ENCODE assay signal across 1 cellular context in the genomic region with DNA sequence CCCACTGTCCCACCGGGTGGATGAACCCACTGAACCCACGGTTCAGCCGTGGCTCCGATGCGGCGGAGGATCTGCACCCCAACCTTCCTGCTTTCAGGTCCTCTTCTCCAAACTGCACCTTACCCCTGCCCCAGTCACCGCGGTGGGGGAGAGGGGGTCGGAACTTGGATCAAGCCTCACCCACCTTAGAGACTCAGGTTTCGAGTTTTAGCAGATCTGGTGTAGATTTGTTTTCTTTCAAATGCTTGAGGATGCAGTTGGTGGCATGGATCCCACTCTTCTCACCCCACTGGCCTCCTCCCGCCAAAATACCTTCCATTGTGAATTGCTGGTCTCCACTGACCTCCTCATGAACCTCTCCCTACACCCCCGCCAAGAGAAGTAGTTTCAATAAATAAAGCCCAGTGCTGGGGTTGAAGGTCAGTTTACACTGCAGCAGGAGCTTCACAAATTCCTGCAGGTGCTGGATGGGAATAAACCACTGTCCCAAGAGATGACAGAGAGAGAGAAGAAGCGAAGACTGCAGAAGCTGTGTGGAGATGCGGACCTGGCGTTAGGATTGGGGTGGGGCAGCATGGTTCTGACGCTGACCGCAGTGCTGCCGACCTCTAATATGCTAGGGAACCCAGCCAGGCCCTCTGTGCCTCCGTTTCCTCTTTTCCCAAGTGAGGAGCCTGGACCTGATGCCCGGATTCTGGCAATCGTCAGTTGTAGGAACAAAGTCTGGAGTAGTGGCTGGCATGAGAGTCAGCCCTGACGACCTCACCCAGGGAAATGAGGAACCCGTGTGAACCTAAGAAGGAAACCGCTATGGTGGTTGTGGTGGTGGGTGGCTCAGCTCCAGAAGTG.
TF ChIP-seq lines count a peak whose summit lies in the region.

No MANE protein-coding gene starts in this region.

TF ChIP-seq in HepG2, 621 proteins besides CTCF, POLR2A, EP300 and RAD21 (continued from another document and continues in another):
- TF ChIP-seq, protein P1, sequence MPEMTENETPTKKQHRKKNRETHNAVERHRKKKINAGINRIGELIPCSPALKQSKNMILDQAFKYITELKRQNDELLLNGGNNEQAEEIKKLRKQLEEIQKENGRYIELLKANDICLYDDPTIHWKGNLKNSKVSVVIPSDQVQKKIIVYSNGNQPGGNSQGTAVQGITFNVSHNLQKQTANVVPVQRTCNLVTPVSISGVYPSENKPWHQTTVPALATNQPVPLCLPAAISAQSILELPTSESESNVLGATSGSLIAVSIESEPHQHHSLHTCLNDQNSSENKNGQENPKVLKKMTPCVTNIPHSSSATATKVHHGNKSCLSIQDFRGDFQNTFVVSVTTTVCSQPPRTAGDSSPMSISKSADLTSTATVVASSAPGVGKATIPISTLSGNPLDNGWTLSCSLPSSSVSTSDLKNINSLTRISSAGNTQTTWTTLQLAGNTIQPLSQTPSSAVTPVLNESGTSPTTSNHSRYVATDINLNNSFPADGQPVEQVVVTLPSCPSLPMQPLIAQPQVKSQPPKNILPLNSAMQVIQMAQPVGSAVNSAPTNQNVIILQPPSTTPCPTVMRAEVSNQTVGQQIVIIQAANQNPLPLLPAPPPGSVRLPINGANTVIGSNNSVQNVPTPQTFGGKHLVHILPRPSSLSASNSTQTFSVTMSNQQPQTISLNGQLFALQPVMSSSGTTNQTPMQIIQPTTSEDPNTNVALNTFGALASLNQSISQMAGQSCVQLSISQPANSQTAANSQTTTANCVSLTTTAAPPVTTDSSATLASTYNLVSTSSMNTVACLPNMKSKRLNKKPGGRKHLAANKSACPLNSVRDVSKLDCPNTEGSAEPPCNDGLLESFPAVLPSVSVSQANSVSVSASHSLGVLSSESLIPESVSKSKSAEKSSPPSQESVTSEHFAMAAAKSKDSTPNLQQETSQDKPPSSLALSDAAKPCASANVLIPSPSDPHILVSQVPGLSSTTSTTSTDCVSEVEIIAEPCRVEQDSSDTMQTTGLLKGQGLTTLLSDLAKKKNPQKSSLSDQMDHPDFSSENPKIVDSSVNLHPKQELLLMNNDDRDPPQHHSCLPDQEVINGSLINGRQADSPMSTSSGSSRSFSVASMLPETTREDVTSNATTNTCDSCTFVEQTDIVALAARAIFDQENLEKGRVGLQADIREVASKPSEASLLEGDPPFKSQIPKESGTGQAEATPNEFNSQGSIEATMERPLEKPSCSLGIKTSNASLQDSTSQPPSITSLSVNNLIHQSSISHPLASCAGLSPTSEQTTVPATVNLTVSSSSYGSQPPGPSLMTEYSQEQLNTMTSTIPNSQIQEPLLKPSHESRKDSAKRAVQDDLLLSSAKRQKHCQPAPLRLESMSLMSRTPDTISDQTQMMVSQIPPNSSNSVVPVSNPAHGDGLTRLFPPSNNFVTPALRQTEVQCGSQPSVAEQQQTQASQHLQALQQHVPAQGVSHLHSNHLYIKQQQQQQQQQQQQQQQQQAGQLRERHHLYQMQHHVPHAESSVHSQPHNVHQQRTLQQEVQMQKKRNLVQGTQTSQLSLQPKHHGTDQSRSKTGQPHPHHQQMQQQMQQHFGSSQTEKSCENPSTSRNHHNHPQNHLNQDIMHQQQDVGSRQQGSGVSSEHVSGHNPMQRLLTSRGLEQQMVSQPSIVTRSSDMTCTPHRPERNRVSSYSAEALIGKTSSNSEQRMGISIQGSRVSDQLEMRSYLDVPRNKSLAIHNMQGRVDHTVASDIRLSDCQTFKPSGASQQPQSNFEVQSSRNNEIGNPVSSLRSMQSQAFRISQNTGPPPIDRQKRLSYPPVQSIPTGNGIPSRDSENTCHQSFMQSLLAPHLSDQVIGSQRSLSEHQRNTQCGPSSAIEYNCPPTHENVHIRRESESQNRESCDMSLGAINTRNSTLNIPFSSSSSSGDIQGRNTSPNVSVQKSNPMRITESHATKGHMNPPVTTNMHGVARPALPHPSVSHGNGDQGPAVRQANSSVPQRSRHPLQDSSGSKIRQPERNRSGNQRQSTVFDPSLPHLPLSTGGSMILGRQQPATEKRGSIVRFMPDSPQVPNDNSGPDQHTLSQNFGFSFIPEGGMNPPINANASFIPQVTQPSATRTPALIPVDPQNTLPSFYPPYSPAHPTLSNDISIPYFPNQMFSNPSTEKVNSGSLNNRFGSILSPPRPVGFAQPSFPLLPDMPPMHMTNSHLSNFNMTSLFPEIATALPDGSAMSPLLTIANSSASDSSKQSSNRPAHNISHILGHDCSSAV (CRISPR knock-in tag; IDR thresholded peaks at IDR 0.05; ENCODE audit: borderline replicate concordance) = no peak
- TF ChIP-seq SKI (IDR thresholded peaks at IDR 0.05; ENCODE audit: partially characterized antibody) (peak; percentile 64), ZNF205 (CRISPR knock-in tag; IDR thresholded peaks at IDR 0.05) (peak; percentile 19; the same call in 1 of the 2 replicates), ELF1 (CRISPR knock-in tag; IDR thresholded peaks at IDR 0.05) (no peak), SMYD3 (CRISPR knock-in tag; IDR thresholded peaks at IDR 0.05) (peak; percentile 89), CHCHD3 (CRISPR knock-in tag; IDR thresholded peaks at IDR 0.05) (0 out of 2 replicates have a peak, but pooled peaks have one; percentile 12), ZNF232 (CRISPR knock-in tag; IDR thresholded peaks at IDR 0.05; ENCODE audit: borderline replicate concordance) (peak; percentile 92; the same call in 1 of the 2 replicates), ARNT2 (CRISPR knock-in tag; IDR thresholded peaks at IDR 0.05; ENCODE audit: low read depth) (0 out of 2 replicates have a peak, but pooled peaks have one; percentile 29), KDM4B (CRISPR knock-in tag; IDR thresholded peaks at IDR 0.05) (no peak), MXD4 (CRISPR knock-in tag; IDR thresholded peaks at IDR 0.05) (peak; percentile 82), RORA (CRISPR knock-in tag; IDR thresholded peaks at IDR 0.05) (no peak), ZNF83 (CRISPR knock-in tag; IDR thresholded peaks at IDR 0.05; ENCODE audit: borderline replicate concordance) (peak; percentile 79), NR2F1 (CRISPR knock-in tag; IDR thresholded peaks at IDR 0.05) (peak; percentile 92), FOXK1 (CRISPR knock-in tag; IDR thresholded peaks at IDR 0.05; ENCODE audit: borderline replicate concordance, low read depth) (peak; percentile 89; the same call in 1 of the 2 replicates), REL (CRISPR knock-in tag; conservative IDR thresholded peaks at IDR 0.05) (no peak), ZNF598 (CRISPR knock-in tag; IDR thresholded peaks at IDR 0.05; ENCODE audit: borderline replicate concordance) (peak; percentile 73; the same call in 1 of the 2 replicates), KLF16 (CRISPR knock-in tag; IDR thresholded peaks at IDR 0.05) (peak in 1 of 2 experiments; percentile 55; a peak in 1 of 4 replicates), SYNCRIP (IDR thresholded peaks at IDR 0.05; ENCODE audit: insufficient read depth, low read depth, low read length) (no peak), ZNF564 (CRISPR knock-in tag; IDR thresholded peaks at IDR 0.05) (peak; percentile 42; the same call in 1 of the 2 replicates), SMAD1 (CRISPR knock-in tag; IDR thresholded peaks at IDR 0.05; ENCODE audit: borderline replicate concordance, low read depth) (0 out of 2 replicates have a peak, but pooled peaks have one; percentile 62), HCFC1 (IDR thresholded peaks at IDR 0.05; ENCODE audit: low read depth, low read length) (no peak), SMARCE1 (IDR thresholded peaks at IDR 0.05; ENCODE audit: borderline replicate concordance) (no peak), ZFP36L1 (CRISPR knock-in tag; IDR thresholded peaks at IDR 0.05) (no peak), ZNF547 (CRISPR knock-in tag; IDR thresholded peaks at IDR 0.05) (peak; percentile 93; the same call in 1 of the 2 replicates), STAT5B (CRISPR knock-in tag; IDR thresholded peaks at IDR 0.05) (no peak), SETDB1 (CRISPR knock-in tag; IDR thresholded peaks at IDR 0.05; ENCODE audit: borderline replicate concordance) (no peak), SSRP1 (CRISPR knock-in tag; IDR thresholded peaks at IDR 0.05) (no peak), ZNF614 (CRISPR knock-in tag; IDR thresholded peaks at IDR 0.05; ENCODE audit: borderline replicate concordance) (peak; percentile 96)
- TF ChIP-seq, protein P2, sequence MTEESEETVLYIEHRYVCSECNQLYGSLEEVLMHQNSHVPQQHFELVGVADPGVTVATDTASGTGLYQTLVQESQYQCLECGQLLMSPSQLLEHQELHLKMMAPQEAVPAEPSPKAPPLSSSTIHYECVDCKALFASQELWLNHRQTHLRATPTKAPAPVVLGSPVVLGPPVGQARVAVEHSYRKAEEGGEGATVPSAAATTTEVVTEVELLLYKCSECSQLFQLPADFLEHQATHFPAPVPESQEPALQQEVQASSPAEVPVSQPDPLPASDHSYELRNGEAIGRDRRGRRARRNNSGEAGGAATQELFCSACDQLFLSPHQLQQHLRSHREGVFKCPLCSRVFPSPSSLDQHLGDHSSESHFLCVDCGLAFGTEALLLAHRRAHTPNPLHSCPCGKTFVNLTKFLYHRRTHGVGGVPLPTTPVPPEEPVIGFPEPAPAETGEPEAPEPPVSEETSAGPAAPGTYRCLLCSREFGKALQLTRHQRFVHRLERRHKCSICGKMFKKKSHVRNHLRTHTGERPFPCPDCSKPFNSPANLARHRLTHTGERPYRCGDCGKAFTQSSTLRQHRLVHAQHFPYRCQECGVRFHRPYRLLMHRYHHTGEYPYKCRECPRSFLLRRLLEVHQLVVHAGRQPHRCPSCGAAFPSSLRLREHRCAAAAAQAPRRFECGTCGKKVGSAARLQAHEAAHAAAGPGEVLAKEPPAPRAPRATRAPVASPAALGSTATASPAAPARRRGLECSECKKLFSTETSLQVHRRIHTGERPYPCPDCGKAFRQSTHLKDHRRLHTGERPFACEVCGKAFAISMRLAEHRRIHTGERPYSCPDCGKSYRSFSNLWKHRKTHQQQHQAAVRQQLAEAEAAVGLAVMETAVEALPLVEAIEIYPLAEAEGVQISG (CRISPR knock-in tag; IDR thresholded peaks at IDR 0.05) = peak; percentile 59
- TF ChIP-seq, protein P3, sequence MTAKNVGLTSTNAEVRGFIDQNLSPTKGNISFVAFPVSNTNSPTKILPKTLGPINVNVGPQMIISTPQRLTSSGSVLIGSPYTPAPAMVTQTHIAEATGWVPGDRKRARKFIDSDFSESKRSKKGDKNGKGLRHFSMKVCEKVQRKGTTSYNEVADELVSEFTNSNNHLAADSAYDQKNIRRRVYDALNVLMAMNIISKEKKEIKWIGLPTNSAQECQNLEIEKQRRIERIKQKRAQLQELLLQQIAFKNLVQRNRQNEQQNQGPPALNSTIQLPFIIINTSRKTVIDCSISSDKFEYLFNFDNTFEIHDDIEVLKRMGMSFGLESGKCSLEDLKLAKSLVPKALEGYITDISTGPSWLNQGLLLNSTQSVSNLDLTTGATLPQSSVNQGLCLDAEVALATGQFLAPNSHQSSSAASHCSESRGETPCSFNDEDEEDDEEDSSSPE (CRISPR knock-in tag; IDR thresholded peaks at IDR 0.05) = peak; percentile 95
- TF ChIP-seq, protein P4, sequence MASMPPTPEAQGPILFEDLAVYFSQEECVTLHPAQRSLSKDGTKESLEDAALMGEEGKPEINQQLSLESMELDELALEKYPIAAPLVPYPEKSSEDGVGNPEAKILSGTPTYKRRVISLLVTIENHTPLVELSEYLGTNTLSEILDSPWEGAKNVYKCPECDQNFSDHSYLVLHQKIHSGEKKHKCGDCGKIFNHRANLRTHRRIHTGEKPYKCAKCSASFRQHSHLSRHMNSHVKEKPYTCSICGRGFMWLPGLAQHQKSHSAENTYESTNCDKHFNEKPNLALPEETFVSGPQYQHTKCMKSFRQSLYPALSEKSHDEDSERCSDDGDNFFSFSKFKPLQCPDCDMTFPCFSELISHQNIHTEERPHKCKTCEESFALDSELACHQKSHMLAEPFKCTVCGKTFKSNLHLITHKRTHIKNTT (CRISPR knock-in tag; IDR thresholded peaks at IDR 0.05) = 0 out of 2 replicates have a peak, but pooled peaks have one; percentile 20
- TF ChIP-seq, protein P5, sequence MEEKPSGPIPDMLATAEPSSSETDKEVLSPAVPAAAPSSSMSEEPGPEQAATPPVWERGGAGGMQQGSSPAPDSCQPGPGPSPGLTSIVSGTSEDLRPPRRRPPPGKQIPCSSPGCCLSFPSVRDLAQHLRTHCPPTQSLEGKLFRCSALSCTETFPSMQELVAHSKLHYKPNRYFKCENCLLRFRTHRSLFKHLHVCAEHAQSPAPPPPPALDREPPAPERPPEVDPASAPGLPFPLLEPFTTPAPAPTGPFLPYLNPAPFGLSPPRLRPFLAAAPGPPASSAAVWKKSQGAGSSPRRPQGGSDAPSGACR (CRISPR knock-in tag; IDR thresholded peaks at IDR 0.05) = no peak
- TF ChIP-seq, protein P6, sequence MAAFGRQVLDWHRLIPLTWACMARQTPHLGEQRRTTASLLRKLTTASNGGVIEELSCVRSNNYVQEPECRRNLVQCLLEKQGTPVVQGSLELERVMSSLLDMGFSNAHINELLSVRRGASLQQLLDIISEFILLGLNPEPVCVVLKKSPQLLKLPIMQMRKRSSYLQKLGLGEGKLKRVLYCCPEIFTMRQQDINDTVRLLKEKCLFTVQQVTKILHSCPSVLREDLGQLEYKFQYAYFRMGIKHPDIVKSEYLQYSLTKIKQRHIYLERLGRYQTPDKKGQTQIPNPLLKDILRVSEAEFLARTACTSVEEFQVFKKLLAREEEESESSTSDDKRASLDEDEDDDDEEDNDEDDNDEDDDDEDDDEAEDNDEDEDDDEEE (CRISPR knock-in tag; IDR thresholded peaks at IDR 0.05) = no peak
- TF ChIP-seq, protein P7, sequence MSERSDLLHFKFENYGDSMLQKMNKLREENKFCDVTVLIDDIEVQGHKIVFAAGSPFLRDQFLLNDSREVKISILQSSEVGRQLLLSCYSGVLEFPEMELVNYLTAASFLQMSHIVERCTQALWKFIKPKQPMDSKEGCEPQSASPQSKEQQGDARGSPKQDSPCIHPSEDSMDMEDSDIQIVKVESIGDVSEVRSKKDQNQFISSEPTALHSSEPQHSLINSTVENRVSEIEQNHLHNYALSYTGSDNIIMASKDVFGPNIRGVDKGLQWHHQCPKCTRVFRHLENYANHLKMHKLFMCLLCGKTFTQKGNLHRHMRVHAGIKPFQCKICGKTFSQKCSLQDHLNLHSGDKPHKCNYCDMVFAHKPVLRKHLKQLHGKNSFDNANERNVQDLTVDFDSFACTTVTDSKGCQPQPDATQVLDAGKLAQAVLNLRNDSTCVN (CRISPR knock-in tag; IDR thresholded peaks at IDR 0.05; ENCODE audit: borderline replicate concordance) = no peak
- TF ChIP-seq, protein P8, sequence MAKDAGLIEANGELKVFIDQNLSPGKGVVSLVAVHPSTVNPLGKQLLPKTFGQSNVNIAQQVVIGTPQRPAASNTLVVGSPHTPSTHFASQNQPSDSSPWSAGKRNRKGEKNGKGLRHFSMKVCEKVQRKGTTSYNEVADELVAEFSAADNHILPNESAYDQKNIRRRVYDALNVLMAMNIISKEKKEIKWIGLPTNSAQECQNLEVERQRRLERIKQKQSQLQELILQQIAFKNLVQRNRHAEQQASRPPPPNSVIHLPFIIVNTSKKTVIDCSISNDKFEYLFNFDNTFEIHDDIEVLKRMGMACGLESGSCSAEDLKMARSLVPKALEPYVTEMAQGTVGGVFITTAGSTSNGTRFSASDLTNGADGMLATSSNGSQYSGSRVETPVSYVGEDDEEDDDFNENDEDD (CRISPR knock-in tag; IDR thresholded peaks at IDR 0.05; ENCODE audit: borderline replicate concordance) = peak; percentile 97
